In genomic region chr12:47686645-47687240, GRCh38 we compare ENCODE assay signal across 9 cellular contexts. TPM values are rescaled to one million over a fixed set of nuclear protein-coding genes. Genes with fewer than 3 reads are reported as not detected.
A peak's percentile ranks its signal among the peaks of the same experiment; 100 is the strongest.
DNase-seq lines count a peak whose midpoint lies in the region; ATAC-seq, FAIRE-seq and TF ChIP-seq lines count a peak whose summit lies in the region.
"Had no signal": no experiment of that assay in that cellular context is flagged by ENCODE, and none has a peak within 500 bp of the region (broad histone marks: within the 10 kb centered on the region; RNA-seq: fewer than 3 reads in every experiment).

No MANE protein-coding gene starts in this region.

- peak; percentile 81 for TF ChIP-seq CTCF in HFFc6 (IDR thresholded peaks at IDR 0.05)

- no peaks in the 10 kb centered on the region for H3K9me3 ChIP-seq in naive thymus-derived CD4-positive, alpha-beta T cell (ENCODE audit: control insufficient read depth in 2 of 3, low read length in 3 of 3)

- peaks cover 0 to 15% (median 7%) of the 10 kb centered on the region in 3 experiments for H3K36me3 ChIP-seq in naive thymus-derived CD4-positive, alpha-beta T cell (ENCODE audit: control insufficient read depth in 2 of 3, insufficient read depth in 3 of 3, low read length in 3 of 3)

- H3K27ac Mint-ChIP-seq in HFFc6, result no peak overlapping the region
- H3K27ac Mint-ChIP-seq in naive thymus-derived CD4-positive, alpha-beta T cell, result no peak overlapping the region

- peaks cover 7% of the 10 kb centered on the region for H3K36me3 Mint-ChIP-seq in HFFc6 (ENCODE audit: low read depth)
- H3K36me3 Mint-ChIP-seq in naive thymus-derived CD4-positive, alpha-beta T cell, result peaks cover 0 to 37% (median 26%) of the 10 kb centered on the region in 5 donors

- peak; percentile 76 for ATAC-seq in naive thymus-derived CD4-positive, alpha-beta T cell
- no peak for ATAC-seq in activated CD4-positive, CD25-positive, alpha-beta regulatory T cell treated with anti-CD3 and anti-CD28 coated beads, Interleukin-2, amount 50 U/mL, for 24 hours
- ATAC-seq in HG02840 (IDR thresholded peaks at IDR 0.05; ENCODE audit: low FRiP score, unreplicated experiment), result no peak

- no peaks in the 10 kb centered on the region for H3K4me1 Mint-ChIP-seq in HFFc6 (ENCODE audit: low read depth)
- H3K4me1 Mint-ChIP-seq in naive thymus-derived CD4-positive, alpha-beta T cell, result peaks cover 9 to 19% (median 14%) of the 10 kb centered on the region in 7 donors

- no peak overlapping the region for H3K4me3 Mint-ChIP-seq in HFFc6
- no peak overlapping the region for H3K4me3 Mint-ChIP-seq in naive thymus-derived CD4-positive, alpha-beta T cell

- intact Hi-C loops in naive thymus-derived CD4-positive, alpha-beta T cell (cut with micrococcal nuclease), result loop anchor here (1.0 to 5.0 kb wide), 6 partner anchors 35 to 1344 kb away; no protein-coding TSS in a partner anchor

- no peaks in the 10 kb centered on the region for H3K27me3 Mint-ChIP-seq in HFFc6 (ENCODE audit: insufficient read depth)
- no peaks in the 10 kb centered on the region for H3K27me3 Mint-ChIP-seq in naive thymus-derived CD4-positive, alpha-beta T cell

- POLR2A ChIA-PET in naive thymus-derived CD4-positive, alpha-beta T cell (lab: Charles Lee), result interaction anchor here (0.6 to 1.4 kb wide), 4 partner anchors 12 to 600 kb away, joined by 4 to 6 read pairs (median 4); no protein-coding TSS in a partner anchor

- H3K9me3 Mint-ChIP-seq in HFFc6, result no peaks in the 10 kb centered on the region
- no peaks in the 10 kb centered on the region for H3K9me3 Mint-ChIP-seq in naive thymus-derived CD4-positive, alpha-beta T cell

- no peak overlapping the region for H3K27ac ChIP-seq in naive thymus-derived CD4-positive, alpha-beta T cell (ENCODE audit: low read depth, low read length)

- no peaks in the 10 kb centered on the region for H3K27me3 ChIP-seq in naive thymus-derived CD4-positive, alpha-beta T cell (ENCODE audit: control insufficient read depth in 2 of 2, insufficient read depth in 2 of 2, low read length in 2 of 2)

- no peak overlapping the region for H3K4me3 ChIP-seq in naive thymus-derived CD4-positive, alpha-beta T cell (ENCODE audit: low read length)

- CTCF ChIA-PET in naive thymus-derived CD4-positive, alpha-beta T cell (lab: Charles Lee), result interaction anchor here (0.7 to 2.3 kb wide), 11 partner anchors 18 to 1187 kb away, joined by 3 to 17 read pairs (median 4); partner anchors contain the start of genes AMIGO2 and PCED1B

- peaks cover 0 to 3% of the 10 kb centered on the region in 2 donors for H3K4me1 ChIP-seq in naive thymus-derived CD4-positive, alpha-beta T cell (ENCODE audit: control insufficient read depth in 2 of 2, insufficient read depth in 2 of 2, low read length in 2 of 2)

- DNase-seq in NCI-H146 (lab: John Stamatoyannopoulos, UW) (peak; percentile 24), NCI-H146 treated with DMSO at 0.1 percent for 48 hours (lab: John Stamatoyannopoulos, UW; ENCODE audit: unreplicated experiment) (no peak), HFFc6 (peak; percentile 57), RCC 7860 (ENCODE audit: low spot score) (peak; percentile 30), dermis microvascular lymphatic vessel endothelial cell (ENCODE audit: low read depth in 2 of 2) (peak; percentile 36 to 64)
- peak in 7 of 9 donors; percentile 21 to 53 (median 43) for DNase-seq in naive thymus-derived CD4-positive, alpha-beta T cell

- peak; percentile 71 for FAIRE-seq in RCC 7860 (lab: Jason Lieb, UNC)

RNA-seq across cellular contexts. Expression of gene RPAP3, which starts 19.1 kb away (rescaled TPM):
- 10 to 100 TPM; 26.3 to 43.4 (median 39.0) TPM for total RNA-seq in HFFc6 (2021; fragmentation: NEBNext Ultra II Directional; extraction: Animal tissue kit (Norgen Biotek cat#: 25700))
- 7.0 and 7.7 TPM in 2 replicates for total RNA-seq in dermis microvascular lymphatic vessel endothelial cell
- 10 to 100 TPM; 28.5 to 51.3 (median 43.9) TPM for total RNA-seq in naive thymus-derived CD4-positive, alpha-beta T cell
- polyA plus RNA-seq in naive thymus-derived CD4-positive, alpha-beta T cell, result 10 to 100 TPM; 36.7 to 48.9 TPM

RNA-seq across cellular contexts. Expression of gene ENDOU, which starts 38.5 kb away (rescaled TPM):
- under 1 TPM in 1 of 6 experiments, not detected in 5; 0.11 TPM for total RNA-seq in HFFc6 (2021; fragmentation: NEBNext Ultra II Directional; extraction: Animal tissue kit (Norgen Biotek cat#: 25700))
- total RNA-seq in dermis microvascular lymphatic vessel endothelial cell, result under 0.01 TPM in 2 replicates
- total RNA-seq in naive thymus-derived CD4-positive, alpha-beta T cell, result not detected
- not detected for polyA plus RNA-seq in naive thymus-derived CD4-positive, alpha-beta T cell
- total RNA-seq: activated CD8-positive, alpha-beta memory T cell treated with anti-CD3 and anti-CD28 coated beads for 36 hours had no signal
